In the genomic region with DNA sequence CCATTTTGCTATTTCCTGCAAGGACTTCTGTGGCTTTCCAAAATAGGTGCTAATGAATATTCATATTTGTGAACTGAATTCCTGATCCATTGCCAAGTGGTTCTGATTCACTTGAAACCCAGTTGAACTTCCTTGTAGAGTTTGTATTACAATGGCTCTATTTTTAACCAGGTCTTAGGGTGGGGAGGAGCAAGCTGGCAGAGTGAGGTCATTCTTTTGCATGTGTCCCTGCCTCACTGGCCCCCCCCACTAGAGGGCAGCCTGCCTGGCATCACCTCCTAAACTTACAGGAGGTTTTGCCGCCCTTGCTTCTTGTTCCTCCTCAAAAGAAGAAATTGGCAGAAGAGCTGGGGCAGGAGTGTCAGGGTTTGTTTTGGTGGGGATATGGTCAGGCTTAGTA, we compare ENCODE assay signal across 8 cellular contexts.
DNase-seq lines count a peak whose midpoint lies in the region; ATAC-seq and TF ChIP-seq lines count a peak whose summit lies in the region.

No MANE protein-coding gene starts in this region.

- ATAC-seq in HG03354 (IDR thresholded peaks at IDR 0.05; ENCODE audit: poor library complexity, severe bottlenecking, unreplicated experiment) (peak; percentile 79), HG03097 (IDR thresholded peaks at IDR 0.05; ENCODE audit: low FRiP score, unreplicated experiment) (no peak)

- TF ChIP-seq CTCF in astrocyte of the spinal cord (IDR thresholded peaks at IDR 0.05; ENCODE audit: low read depth, low read length), result peak; percentile 45

- no peak overlapping the region for H3K4me3 ChIP-seq in astrocyte of the spinal cord (ENCODE audit: low read depth, low read length)

- in situ Hi-C loops in astrocyte of the spinal cord (cut with HindIII; ENCODE audit: low sequenced_read_pairs), result no loop called here

- peak; percentile 64 for DNase-seq in ELF-1 (ENCODE audit: low read depth, low spot score)
- DNase-seq in T-helper 22 cell (ENCODE audit: low read depth), result peak; percentile 18
- peak; percentile 37 for DNase-seq in astrocyte of the spinal cord (ENCODE audit: low read depth, low spot score)
- peak; percentile 95 for DNase-seq in kidney tubule cell (ENCODE audit: low spot score)
- DNase-seq in stimulated activated CD8-positive, alpha-beta memory T cell treated with anti-CD3 and anti-CD28 coated beads, Interleukin-2, amount 100 ng/mL, for 48 hours (ENCODE audit: low read depth in 2 of 2), result peak; percentile 16 to 53
- DNase-seq in GM19238 (ENCODE audit: insufficient read length, low spot score), result no peak
